In the genomic region with DNA sequence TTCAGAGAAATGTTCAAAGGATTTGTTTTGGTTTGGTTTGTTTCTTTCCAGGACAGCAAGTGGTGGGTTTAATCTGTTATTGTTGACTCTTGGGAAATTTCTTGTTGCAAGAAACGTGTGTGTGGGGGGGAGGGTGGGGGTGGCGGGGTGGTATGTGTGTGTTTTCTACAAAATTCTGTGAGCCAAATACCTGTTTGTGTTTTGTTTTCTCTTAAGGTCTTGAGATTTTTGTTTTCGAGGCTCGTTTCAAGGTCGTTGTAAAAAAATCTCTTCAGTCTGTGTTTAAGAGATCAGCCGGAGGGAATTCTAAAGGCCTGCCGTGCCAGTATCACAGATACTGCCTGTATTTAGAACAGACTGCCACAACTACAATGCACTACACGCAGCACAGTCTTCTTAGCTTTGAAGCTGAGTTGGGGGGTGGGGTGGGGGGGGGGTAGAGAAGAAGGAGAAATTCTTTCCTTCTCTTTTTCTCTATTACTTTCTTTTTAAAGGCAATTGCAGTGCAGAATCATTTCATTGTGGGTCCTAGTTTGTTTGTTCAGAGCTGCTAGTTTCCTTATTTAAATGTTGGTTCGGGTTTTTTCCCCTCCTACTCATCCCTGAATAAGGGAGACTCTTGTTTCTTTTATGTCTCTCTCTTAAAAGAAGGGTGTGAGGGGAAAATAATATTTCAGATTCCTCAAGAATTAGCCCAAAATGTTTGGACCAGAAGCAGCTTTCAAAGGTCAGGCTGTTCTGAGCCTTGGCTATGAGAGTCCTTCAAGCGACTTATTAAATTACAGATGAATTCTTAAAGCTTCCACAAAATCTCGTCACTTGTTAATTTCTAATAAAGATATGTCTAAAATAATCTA, we compare ENCODE assay signal across 8 cellular contexts. TPM values are rescaled to one million over a fixed set of nuclear protein-coding genes. Genes with fewer than 3 reads are reported as not detected.
A peak's percentile ranks its signal among the peaks of the same experiment; 100 is the strongest.
DNase-seq lines count a peak whose midpoint lies in the region; ATAC-seq and TF ChIP-seq lines count a peak whose summit lies in the region.

No MANE protein-coding gene starts in this region.

- CTCF ChIA-PET in BJ (lab: Yijun Ruan, JAX): interaction anchor here (0.6 to 8.2 kb wide), 23 partner anchors 9 to 1969 kb away, joined by 3 to 91 read pairs (median 4); a partner anchor contains a TSS

- ATAC-seq in lung (ENCODE audit: insufficient read depth, low FRiP score) (no peak), thoracic aorta (ENCODE audit: insufficient number of reproducible peaks, low FRiP score, low read depth) (no peak), HG03432 (IDR thresholded peaks at IDR 0.05; ENCODE audit: unreplicated experiment) (no peak)

- POLR2A ChIA-PET in BJ (lab: Charles Lee): interaction anchor here (0.6 to 0.8 kb wide), 3 partner anchors 208 to 528 kb away, joined by 7 to 17 read pairs (median 17); no protein-coding TSS in a partner anchor

- no peak for TF ChIP-seq CTCF in BJ (IDR thresholded peaks at IDR 0.05; ENCODE audit: insufficient read depth, low read depth, low read length)
- no peak for TF ChIP-seq CTCF in lung (IDR thresholded peaks at IDR 0.05; ENCODE audit: control extremely low read depth, extremely low read depth)
- no peak for TF ChIP-seq CTCF in thoracic aorta (IDR thresholded peaks at IDR 0.05)

- H3K4me1 ChIP-seq in lung (ENCODE audit: control insufficient read depth in 2 of 2, insufficient read depth in 2 of 2, low read length in 2 of 2): peaks cover under 1 to 3% of the 10 kb centered on the region in 2 donors
- H3K4me1 ChIP-seq in thoracic aorta (ENCODE audit: control insufficient read depth in 1 of 2, low read depth in 2 of 2): peaks cover 10 to 33% of the 10 kb centered on the region in 2 donors

- no peaks in the 10 kb centered on the region for H3K36me3 ChIP-seq in BJ (ENCODE audit: control insufficient read depth, insufficient read depth, low read length)
- H3K36me3 ChIP-seq in lung (ENCODE audit: control insufficient read depth in 2 of 2, insufficient read depth in 2 of 2, low read length in 2 of 2): no peaks in the 10 kb centered on the region
- H3K36me3 ChIP-seq in thoracic aorta: no peaks in the 10 kb centered on the region

- H3K27ac ChIP-seq in caudate nucleus (ENCODE audit: low read depth, low read length): peak overlapping the region; percentile 100
- H3K27ac ChIP-seq in lung (ENCODE audit: low read depth in 1 of 2, low read length in 1 of 2): peak overlapping the region; percentile 81 to 98
- peak overlapping the region; percentile 98 to 100 for H3K27ac ChIP-seq in thoracic aorta

- DNase-seq in BJ (ENCODE audit: low read depth) (no peak), NAMALWA (ENCODE audit: low spot score) (peak; percentile 67), caudate nucleus (lab: John Stamatoyannopoulos, UW) (peak in 12 of 61 donors; percentile 7 to 37 (median 20)), lung (ENCODE audit: low spot score) (no peak), thoracic aorta (ENCODE audit: low spot score) (no peak), dermis blood vessel endothelial cell (no peak), Kasumi-1 (lab: John Stamatoyannopoulos, UW) (no peak)

- H3K9me3 ChIP-seq in lung (ENCODE audit: control insufficient read depth in 2 of 2, insufficient read depth in 1 of 2, low read length in 1 of 2) (no peaks in the 10 kb centered on the region), thoracic aorta (no peaks in the 10 kb centered on the region)

- H3K4me3 ChIP-seq in BJ (ENCODE audit: low read depth, low read length): peak overlapping the region; percentile 96
- H3K4me3 ChIP-seq in lung: no peak overlapping the region
- H3K4me3 ChIP-seq in thoracic aorta: peak overlapping the region; percentile 92

- 42 to 49% methylated on average over 11 of the region's 11 CpGs for WGBS in lung, 2 donors

- no peaks in the 10 kb centered on the region for H3K27me3 ChIP-seq in BJ (ENCODE audit: control insufficient read depth, insufficient read depth, low read length)
- H3K27me3 ChIP-seq in lung (ENCODE audit: control insufficient read depth, insufficient read depth): no peaks in the 10 kb centered on the region
- no peaks in the 10 kb centered on the region for H3K27me3 ChIP-seq in thoracic aorta (replicated peaks; ENCODE audit: insufficient read depth)

RNA-seq across cellular contexts. Expression of a gene that starts 1.4 kb away (rescaled TPM):
- 14.1 and 17.4 TPM in 2 replicates for polyA plus RNA-seq in BJ (2011; rRNA removed)
- 32.3 and 36.7 TPM in 2 replicates for polyA minus RNA-seq in BJ (2011; rRNA and poly(A)+ RNA removed)
- 100 to 1,000 TPM in 1 of 2 donors, 10 to 100 TPM in 1; 52.2 to 101 TPM for total RNA-seq in lung
- polyA plus RNA-seq in lung: 100 to 1,000 TPM in 1 of 2 donors, 10 to 100 TPM in 1; 29.4 to 137 TPM
- total RNA-seq in thoracic aorta: 100 to 1,000 TPM; 148 to 169 TPM
- 1.7 and 2.2 TPM in 2 replicates for total RNA-seq in dermis blood vessel endothelial cell

RNA-seq across cellular contexts. Expression of a gene that starts 44.4 kb away (rescaled TPM):
- polyA plus RNA-seq in BJ (2011; rRNA removed) (not detected in 2 replicates), lung (not detected)
- not detected in 2 replicates for polyA minus RNA-seq in BJ (2011; rRNA and poly(A)+ RNA removed)
- total RNA-seq in lung (not detected), thoracic aorta (not detected), dermis blood vessel endothelial cell (not detected in 2 replicates)

Comparison
In these comparisons a context has a peak if more than half of its experiments do, and no peak if none do; other contexts are left out.
1. RNA of a gene that starts 1.4 kb away (total RNA-seq): 148 to 169 TPM in thoracic aorta and 52.2 to 101 TPM in lung; 1.7 to 2.2 TPM in dermis blood vessel endothelial cell; every median in the first group is over 10 times any median in the second.
2. Peak in every context shown above with its lines, with median percentiles within 50 percentile points of each other: H3K27ac ChIP-seq.